ENCODE assay signal across 8 cellular contexts in genomic region chr11:65116370-65117205, GRCh38. TPM values are rescaled to one million over a fixed set of nuclear protein-coding genes. Genes with fewer than 3 reads are reported as not detected.
A peak's percentile ranks its signal among the peaks of the same experiment; 100 is the strongest.
DNase-seq lines count a peak whose midpoint lies in the region; ATAC-seq lines count a peak whose summit lies in the region.

No MANE protein-coding gene starts in this region.

- peaks cover 15 to 33% (median 22%) of the 10 kb centered on the region in 3 donors for H3K4me1 Mint-ChIP-seq in IgD-negative memory B cell

- peaks cover 26% of the 10 kb centered on the region for H3K36me3 ChIP-seq in muscle layer of colon (ENCODE audit: insufficient read depth, low read length)

- DNase-seq in COR-L47 (lab: John Stamatoyannopoulos, UW) (peak; percentile 63), ecto neural progenitor cell (ENCODE audit: low spot score) (peak; percentile 47), NOMO-1 treated with dmso at 0.1 percent for 144 hours (lab: John Stamatoyannopoulos, UW; ENCODE audit: unreplicated experiment) (no peak)
- DNase-seq in activated CD4-positive, alpha-beta T cell treated with anti-CD3 and anti-CD28 coated beads for 24 hours (ENCODE audit: low read depth in 2 of 2), result peak; percentile 35 to 52

- H3K27ac Mint-ChIP-seq in IgD-negative memory B cell, result peak overlapping the region; percentile 31 to 94 (median 90)

- no peaks in the 10 kb centered on the region for H3K9me3 ChIP-seq in muscle layer of colon (ENCODE audit: low read length)

- peaks cover 37% of the 10 kb centered on the region for H3K4me1 ChIP-seq in muscle layer of colon (ENCODE audit: insufficient read depth, low read length)

- peak overlapping the region; percentile 59 for H3K9ac ChIP-seq in muscle layer of colon (ENCODE audit: low read length)

- peak overlapping the region; percentile 66 to 91 for H3K4me3 ChIP-seq in muscle layer of colon (ENCODE audit: low read depth in 1 of 2, low read length in 2 of 2)

- H3K27me3 Mint-ChIP-seq in IgD-negative memory B cell, result no peaks in the 10 kb centered on the region

- no peaks in the 10 kb centered on the region for H3K9me3 Mint-ChIP-seq in IgD-negative memory B cell

- H3K27ac ChIP-seq in muscle layer of colon (ENCODE audit: low read depth, low read length), result peak overlapping the region; percentile 92
- H3K27ac ChIP-seq in temporal lobe (ENCODE audit: low read depth, low read length), result peak overlapping the region; percentile 91

- H3K36me3 Mint-ChIP-seq in IgD-negative memory B cell, result peaks cover 4% of the 10 kb centered on the region

- ATAC-seq in GM19463 (IDR thresholded peaks at IDR 0.05; ENCODE audit: unreplicated experiment), result no peak

- H3K27me3 ChIP-seq in muscle layer of colon (ENCODE audit: control insufficient read depth in 1 of 2, insufficient read depth in 2 of 2, low read length in 2 of 2), result peaks cover 0 to 6% of the 10 kb centered on the region in 2 donors

- peak overlapping the region; percentile 86 to 96 (median 90) for H3K4me3 Mint-ChIP-seq in IgD-negative memory B cell

RNA-seq across cellular contexts. Expression of gene ZNHIT2, which starts 0.9 kb away (rescaled TPM):
- polyA plus RNA-seq in IgD-negative memory B cell, result 20.2 TPM
- total RNA-seq in temporal lobe, result 2.5 TPM

RNA-seq across cellular contexts. Expression of gene TM7SF2, which starts 4.9 kb away (rescaled TPM):
- polyA plus RNA-seq in IgD-negative memory B cell, result 18.2 TPM
- 34.7 TPM for total RNA-seq in temporal lobe

RNA-seq across cellular contexts. Expression of gene FAU, which starts 5.3 kb away (rescaled TPM):
- 1,422 TPM for polyA plus RNA-seq in IgD-negative memory B cell
- total RNA-seq in temporal lobe, result 217 TPM

RNA-seq across cellular contexts. Expression of gene MRPL49, which starts 5.5 kb away (rescaled TPM):
- 95.5 TPM for polyA plus RNA-seq in IgD-negative memory B cell
- 27.0 TPM for total RNA-seq in temporal lobe

RNA-seq across cellular contexts. Expression of gene SYVN1, which starts 17.7 kb away (rescaled TPM):
- polyA plus RNA-seq in IgD-negative memory B cell, result 61.2 TPM
- total RNA-seq in temporal lobe, result 7.4 TPM
